ENCODE assay signal across 8 cellular contexts in genomic region chr20:37986873-37987601, GRCh38. TPM values are rescaled to one million over a fixed set of nuclear protein-coding genes. Genes with fewer than 3 reads are reported as not detected.
DNase-seq lines count a peak whose midpoint lies in the region; ATAC-seq and TF ChIP-seq lines count a peak whose summit lies in the region.

No MANE protein-coding gene starts in this region.

- 39% methylated on average over 9 of the region's 9 CpGs for WGBS in prostate gland

- H3K4me3 ChIP-seq in prostate gland = no peak overlapping the region

- DNase-seq in Daoy (ENCODE audit: low read depth) (peak; percentile 61), RPMI7951 (ENCODE audit: low read depth) (peak; percentile 100), Right ventricle myocardium inferior (ENCODE audit: missing footprints) (peak; percentile 77), prostate gland (ENCODE audit: low spot score) (peak; percentile 82), DMS79 treated with DMSO at 0.1 percent for 48 hours (lab: John Stamatoyannopoulos, UW) (no peak), CD1c-positive myeloid dendritic cell (ENCODE audit: extremely low spot score) (no peak)

- intact Hi-C loops in Right ventricle myocardium inferior (cut with DNase I) (loop anchor here (1.0 to 5.0 kb wide), 2 partner anchors 106 to 170 kb away; no protein-coding TSS in a partner anchor), prostate gland (cut with DNase I) (no loop called here)

- H3K27me3 ChIP-seq in prostate gland (replicated peaks; ENCODE audit: insufficient read depth) = no peaks in the 10 kb centered on the region

- no peak for TF ChIP-seq CTCF in prostate gland (IDR thresholded peaks at IDR 0.05)

- peaks cover 23% of the 10 kb centered on the region for H3K4me1 ChIP-seq in prostate gland (replicated peaks)

- no peaks in the 10 kb centered on the region for H3K36me3 ChIP-seq in prostate gland

- peak; percentile 69 for ATAC-seq in Right ventricle myocardium inferior
- ATAC-seq in HG02678 (IDR thresholded peaks at IDR 0.05; ENCODE audit: unreplicated experiment) = no peak
- no peak for ATAC-seq in HG02610 (IDR thresholded peaks at IDR 0.05; ENCODE audit: unreplicated experiment)

- no peaks in the 10 kb centered on the region for H3K9me3 ChIP-seq in prostate gland

- no peak for TF ChIP-seq POLR2A in prostate gland (IDR thresholded peaks at IDR 0.05)

- peak overlapping the region; percentile 11 to 45 for H3K27ac ChIP-seq in prostate gland

RNA-seq across cellular contexts. Expression of gene TTI1, which starts 46.2 kb away (rescaled TPM):
- 17.8 and 17.9 TPM in 2 replicates for total RNA-seq in Daoy (2014; rRNA removed; shearing (Covaris generic))
- 30.6 and 36.4 TPM in 2 replicates for total RNA-seq in RPMI7951 (2014; rRNA removed; shearing (Covaris generic))
- total RNA-seq in Right ventricle myocardium inferior = 12.4 TPM
- total RNA-seq in prostate gland = 10 to 100 TPM; 14.8 to 26.2 TPM

RNA-seq across cellular contexts. Expression of gene RPRD1B, which starts 46.5 kb away (rescaled TPM):
- 18.2 and 24.4 TPM in 2 replicates for total RNA-seq in Daoy (2014; rRNA removed; shearing (Covaris generic))
- 21.5 and 22.3 TPM in 2 replicates for total RNA-seq in RPMI7951 (2014; rRNA removed; shearing (Covaris generic))
- total RNA-seq in Right ventricle myocardium inferior (84.7 TPM), prostate gland (10 to 100 TPM; 21.9 to 27.5 TPM)

Comparison
In these comparisons a context has a peak if more than half of its experiments do, and no peak if none do; other contexts are left out.
1. DNase-seq: peak in Daoy (single experiment), RPMI7951 (single experiment), Right ventricle myocardium inferior (single experiment) and prostate gland (single experiment); none in DMS79 treated with DMSO at 0.1 percent for 48 hours (single experiment) and CD1c-positive myeloid dendritic cell (single experiment).